1 cellular context compared by ENCODE assay signal in genomic region chr12:50520345-50520744, GRCh38.
TF ChIP-seq lines count a peak whose summit lies in the region.

No MANE protein-coding gene starts in this region.

TF ChIP-seq in WTC11, 78 proteins besides CTCF, POLR2A, EP300 and RAD21 (continued from another document):
- TF ChIP-seq USF2 (CRISPR knock-in tag; IDR thresholded peaks at IDR 0.05) = no peak
- TF ChIP-seq ZNF232 (CRISPR knock-in tag; IDR thresholded peaks at IDR 0.05) = no peak
- no peak for TF ChIP-seq KAT7 (CRISPR knock-in tag; IDR thresholded peaks at IDR 0.05; ENCODE audit: borderline replicate concordance)
- TF ChIP-seq, protein P1, sequence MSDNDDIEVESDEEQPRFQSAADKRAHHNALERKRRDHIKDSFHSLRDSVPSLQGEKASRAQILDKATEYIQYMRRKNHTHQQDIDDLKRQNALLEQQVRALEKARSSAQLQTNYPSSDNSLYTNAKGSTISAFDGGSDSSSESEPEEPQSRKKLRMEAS (CRISPR knock-in tag; IDR thresholded peaks at IDR 0.05) = no peak
